In genomic region chr9:89318123-89319014, GRCh38 we compare ENCODE assay signal across 1 cellular context.
TF ChIP-seq lines count a peak whose summit lies in the region.

A gene with protein sequence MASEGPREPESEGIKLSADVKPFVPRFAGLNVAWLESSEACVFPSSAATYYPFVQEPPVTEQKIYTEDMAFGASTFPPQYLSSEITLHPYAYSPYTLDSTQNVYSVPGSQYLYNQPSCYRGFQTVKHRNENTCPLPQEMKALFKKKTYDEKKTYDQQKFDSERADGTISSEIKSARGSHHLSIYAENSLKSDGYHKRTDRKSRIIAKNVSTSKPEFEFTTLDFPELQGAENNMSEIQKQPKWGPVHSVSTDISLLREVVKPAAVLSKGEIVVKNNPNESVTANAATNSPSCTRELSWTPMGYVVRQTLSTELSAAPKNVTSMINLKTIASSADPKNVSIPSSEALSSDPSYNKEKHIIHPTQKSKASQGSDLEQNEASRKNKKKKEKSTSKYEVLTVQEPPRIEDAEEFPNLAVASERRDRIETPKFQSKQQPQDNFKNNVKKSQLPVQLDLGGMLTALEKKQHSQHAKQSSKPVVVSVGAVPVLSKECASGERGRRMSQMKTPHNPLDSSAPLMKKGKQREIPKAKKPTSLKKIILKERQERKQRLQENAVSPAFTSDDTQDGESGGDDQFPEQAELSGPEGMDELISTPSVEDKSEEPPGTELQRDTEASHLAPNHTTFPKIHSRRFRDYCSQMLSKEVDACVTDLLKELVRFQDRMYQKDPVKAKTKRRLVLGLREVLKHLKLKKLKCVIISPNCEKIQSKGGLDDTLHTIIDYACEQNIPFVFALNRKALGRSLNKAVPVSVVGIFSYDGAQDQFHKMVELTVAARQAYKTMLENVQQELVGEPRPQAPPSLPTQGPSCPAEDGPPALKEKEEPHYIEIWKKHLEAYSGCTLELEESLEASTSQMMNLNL (plus strand): TSS chr9:89318500. CDS start chr9:89318577, 77 bp downstream.

TF ChIP-seq in HepG2, 621 proteins besides CTCF, POLR2A, EP300 and RAD21 (continued from another document and continues in another):
- TF ChIP-seq, protein P1, sequence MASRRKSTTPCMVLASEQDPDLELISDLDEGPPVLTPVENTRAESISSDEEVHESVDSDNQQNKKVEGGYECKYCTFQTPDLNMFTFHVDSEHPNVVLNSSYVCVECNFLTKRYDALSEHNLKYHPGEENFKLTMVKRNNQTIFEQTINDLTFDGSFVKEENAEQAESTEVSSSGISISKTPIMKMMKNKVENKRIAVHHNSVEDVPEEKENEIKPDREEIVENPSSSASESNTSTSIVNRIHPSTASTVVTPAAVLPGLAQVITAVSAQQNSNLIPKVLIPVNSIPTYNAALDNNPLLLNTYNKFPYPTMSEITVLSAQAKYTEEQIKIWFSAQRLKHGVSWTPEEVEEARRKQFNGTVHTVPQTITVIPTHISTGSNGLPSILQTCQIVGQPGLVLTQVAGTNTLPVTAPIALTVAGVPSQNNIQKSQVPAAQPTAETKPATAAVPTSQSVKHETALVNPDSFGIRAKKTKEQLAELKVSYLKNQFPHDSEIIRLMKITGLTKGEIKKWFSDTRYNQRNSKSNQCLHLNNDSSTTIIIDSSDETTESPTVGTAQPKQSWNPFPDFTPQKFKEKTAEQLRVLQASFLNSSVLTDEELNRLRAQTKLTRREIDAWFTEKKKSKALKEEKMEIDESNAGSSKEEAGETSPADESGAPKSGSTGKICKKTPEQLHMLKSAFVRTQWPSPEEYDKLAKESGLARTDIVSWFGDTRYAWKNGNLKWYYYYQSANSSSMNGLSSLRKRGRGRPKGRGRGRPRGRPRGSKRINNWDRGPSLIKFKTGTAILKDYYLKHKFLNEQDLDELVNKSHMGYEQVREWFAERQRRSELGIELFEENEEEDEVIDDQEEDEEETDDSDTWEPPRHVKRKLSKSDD (CRISPR knock-in tag; IDR thresholded peaks at IDR 0.05; ENCODE audit: low read depth), result peak; percentile 85; the same call in 1 of the 2 replicates
- 0 out of 2 replicates have a peak, but pooled peaks have one; percentile 57 for TF ChIP-seq FIP1L1 (IDR thresholded peaks at IDR 0.05; ENCODE audit: borderline replicate concordance, insufficient read depth, low read depth, low read length)
- peak; percentile 44; the same call in 1 of the 2 replicates for TF ChIP-seq TEF (CRISPR knock-in tag; IDR thresholded peaks at IDR 0.05)
- TF ChIP-seq ASH2L (IDR thresholded peaks at IDR 0.05; ENCODE audit: insufficient read length, low read depth, low read length), result peak; percentile 97
- no peak for TF ChIP-seq ZNF292 (CRISPR knock-in tag; IDR thresholded peaks at IDR 0.05; ENCODE audit: borderline replicate concordance, low read depth)
- TF ChIP-seq RXRA (CRISPR knock-in tag; IDR thresholded peaks at IDR 0.05), result peak; percentile 75; the same call in 1 of the 2 replicates
- TF ChIP-seq E2F2 (CRISPR knock-in tag; IDR thresholded peaks at IDR 0.05; ENCODE audit: borderline replicate concordance), result no peak; the same call in 1 of the 2 replicates
- TF ChIP-seq NONO (IDR thresholded peaks at IDR 0.05), result no peak
- peak; percentile 97 for TF ChIP-seq NONO (CRISPR knock-in tag; conservative IDR thresholded peaks at IDR 0.05)
- TF ChIP-seq SKI (IDR thresholded peaks at IDR 0.05; ENCODE audit: partially characterized antibody), result peak; percentile 71
- TF ChIP-seq RBM39 (IDR thresholded peaks at IDR 0.05; ENCODE audit: low read depth, low read length, poor library complexity, severe bottlenecking), result peak; percentile 90
- TF ChIP-seq JDP2 (CRISPR knock-in tag; IDR thresholded peaks at IDR 0.05; ENCODE audit: borderline replicate concordance), result no peak; the same call in 1 of the 2 replicates
- no peak; the same call in none of the 2 replicates for TF ChIP-seq NRL (CRISPR knock-in tag; IDR thresholded peaks at IDR 0.05; ENCODE audit: borderline replicate concordance)
- TF ChIP-seq ZNF446 (CRISPR knock-in tag; IDR thresholded peaks at IDR 0.05), result peak; percentile 83; the same call in 1 of the 2 replicates
- TF ChIP-seq NR2F1 (CRISPR knock-in tag; IDR thresholded peaks at IDR 0.05), result 0 out of 4 replicates have a peak, but pooled peaks of 1 of the 2 experiments have one; percentile 11
- TF ChIP-seq MIER2 (CRISPR knock-in tag; IDR thresholded peaks at IDR 0.05), result no peak
- TF ChIP-seq KIAA2018 (CRISPR knock-in tag; IDR thresholded peaks at IDR 0.05; ENCODE audit: borderline replicate concordance), result no peak; the same call in 1 of the 2 replicates
- peak; percentile 62; the same call in 1 of the 2 replicates for TF ChIP-seq NCOR1 (IDR thresholded peaks at IDR 0.05; ENCODE audit: borderline replicate concordance, low read length)
- 0 out of 2 replicates have a peak, but pooled peaks have one; percentile 63 for TF ChIP-seq SNAPC2 (CRISPR knock-in tag; IDR thresholded peaks at IDR 0.05)
- TF ChIP-seq PLRG1 (conservative IDR thresholded peaks at IDR 0.05), result no peak
- peak; percentile 37; the same call in 1 of the 2 replicates for TF ChIP-seq THAP8 (CRISPR knock-in tag; IDR thresholded peaks at IDR 0.05; ENCODE audit: borderline replicate concordance)
- peak; percentile 83 for TF ChIP-seq HIVEP1 (CRISPR knock-in tag; IDR thresholded peaks at IDR 0.05)
- peak; percentile 36; the same call in 1 of the 2 replicates for TF ChIP-seq NFE2 (CRISPR knock-in tag; IDR thresholded peaks at IDR 0.05)
- TF ChIP-seq NCOA2 (CRISPR knock-in tag; IDR thresholded peaks at IDR 0.05), result peak; percentile 54
- TF ChIP-seq ZNF33A (CRISPR knock-in tag; IDR thresholded peaks at IDR 0.05; ENCODE audit: borderline replicate concordance), result no peak
- TF ChIP-seq ELF4 (CRISPR knock-in tag; IDR thresholded peaks at IDR 0.05; ENCODE audit: borderline replicate concordance), result peak; percentile 87
- TF ChIP-seq ONECUT2 (CRISPR knock-in tag; IDR thresholded peaks at IDR 0.05), result no peak; the same call in 1 of the 2 replicates
- TF ChIP-seq KLF12 (CRISPR knock-in tag; IDR thresholded peaks at IDR 0.05; ENCODE audit: borderline replicate concordance), result peak; percentile 83
- TF ChIP-seq KLF15 (CRISPR knock-in tag; IDR thresholded peaks at IDR 0.05; ENCODE audit: borderline replicate concordance), result 0 out of 2 replicates have a peak, but pooled peaks have one; percentile 26
- TF ChIP-seq, protein P2, sequence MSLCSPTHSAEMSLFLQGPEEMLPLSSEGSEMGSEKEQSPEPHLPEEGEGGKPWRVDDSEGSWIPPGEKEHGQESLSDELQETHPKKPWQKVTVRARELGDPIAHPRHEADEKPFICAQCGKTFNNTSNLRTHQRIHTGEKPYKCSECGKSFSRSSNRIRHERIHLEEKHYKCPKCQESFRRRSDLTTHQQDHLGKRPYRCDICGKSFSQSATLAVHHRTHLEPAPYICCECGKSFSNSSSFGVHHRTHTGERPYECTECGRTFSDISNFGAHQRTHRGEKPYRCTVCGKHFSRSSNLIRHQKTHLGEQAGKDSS (CRISPR knock-in tag; IDR thresholded peaks at IDR 0.05; ENCODE audit: borderline replicate concordance, low read depth), result peak; percentile 56; the same call in 1 of the 2 replicates
- no peak for TF ChIP-seq ZNF24 (IDR thresholded peaks at IDR 0.05)
- TF ChIP-seq DNMT1 (CRISPR knock-in tag; IDR thresholded peaks at IDR 0.05), result peak; percentile 94; the same call in 1 of the 2 replicates
- 0 out of 2 replicates have a peak, but pooled peaks have one; percentile 38 for TF ChIP-seq ZNF737 (CRISPR knock-in tag; IDR thresholded peaks at IDR 0.05; ENCODE audit: borderline replicate concordance)
- TF ChIP-seq JUND (CRISPR knock-in tag; IDR thresholded peaks at IDR 0.05), result peak; percentile 32; the same call in 1 of the 2 replicates
- TF ChIP-seq, protein P3, sequence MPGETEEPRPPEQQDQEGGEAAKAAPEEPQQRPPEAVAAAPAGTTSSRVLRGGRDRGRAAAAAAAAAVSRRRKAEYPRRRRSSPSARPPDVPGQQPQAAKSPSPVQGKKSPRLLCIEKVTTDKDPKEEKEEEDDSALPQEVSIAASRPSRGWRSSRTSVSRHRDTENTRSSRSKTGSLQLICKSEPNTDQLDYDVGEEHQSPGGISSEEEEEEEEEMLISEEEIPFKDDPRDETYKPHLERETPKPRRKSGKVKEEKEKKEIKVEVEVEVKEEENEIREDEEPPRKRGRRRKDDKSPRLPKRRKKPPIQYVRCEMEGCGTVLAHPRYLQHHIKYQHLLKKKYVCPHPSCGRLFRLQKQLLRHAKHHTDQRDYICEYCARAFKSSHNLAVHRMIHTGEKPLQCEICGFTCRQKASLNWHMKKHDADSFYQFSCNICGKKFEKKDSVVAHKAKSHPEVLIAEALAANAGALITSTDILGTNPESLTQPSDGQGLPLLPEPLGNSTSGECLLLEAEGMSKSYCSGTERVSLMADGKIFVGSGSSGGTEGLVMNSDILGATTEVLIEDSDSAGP (CRISPR knock-in tag; IDR thresholded peaks at IDR 0.05; ENCODE audit: borderline replicate concordance), result peak; percentile 97; the same call in 1 of the 2 replicates
- no peak for TF ChIP-seq CCAR2 (optimal IDR thresholded peaks at IDR 0.05; ENCODE audit: low read depth, low read length)
- peak; percentile 94 for TF ChIP-seq ZNF607 (CRISPR knock-in tag; IDR thresholded peaks at IDR 0.05; ENCODE audit: borderline replicate concordance)
- TF ChIP-seq ZSCAN25 (CRISPR knock-in tag; IDR thresholded peaks at IDR 0.05), result peak; percentile 58; the same call in 1 of the 2 replicates
- TF ChIP-seq SCMH1 (CRISPR knock-in tag; IDR thresholded peaks at IDR 0.05; ENCODE audit: borderline replicate concordance), result no peak
- 0 out of 2 replicates have a peak, but pooled peaks have one; percentile 41 for TF ChIP-seq SNAPC5 (CRISPR knock-in tag; IDR thresholded peaks at IDR 0.05; ENCODE audit: borderline replicate concordance)
- no peak for TF ChIP-seq TCF12 (IDR thresholded peaks at IDR 0.05)
- 0 out of 2 replicates have a peak, but pooled peaks have one; percentile 59 for TF ChIP-seq TCF12 (CRISPR knock-in tag; IDR thresholded peaks at IDR 0.05)
